In the genomic region with DNA sequence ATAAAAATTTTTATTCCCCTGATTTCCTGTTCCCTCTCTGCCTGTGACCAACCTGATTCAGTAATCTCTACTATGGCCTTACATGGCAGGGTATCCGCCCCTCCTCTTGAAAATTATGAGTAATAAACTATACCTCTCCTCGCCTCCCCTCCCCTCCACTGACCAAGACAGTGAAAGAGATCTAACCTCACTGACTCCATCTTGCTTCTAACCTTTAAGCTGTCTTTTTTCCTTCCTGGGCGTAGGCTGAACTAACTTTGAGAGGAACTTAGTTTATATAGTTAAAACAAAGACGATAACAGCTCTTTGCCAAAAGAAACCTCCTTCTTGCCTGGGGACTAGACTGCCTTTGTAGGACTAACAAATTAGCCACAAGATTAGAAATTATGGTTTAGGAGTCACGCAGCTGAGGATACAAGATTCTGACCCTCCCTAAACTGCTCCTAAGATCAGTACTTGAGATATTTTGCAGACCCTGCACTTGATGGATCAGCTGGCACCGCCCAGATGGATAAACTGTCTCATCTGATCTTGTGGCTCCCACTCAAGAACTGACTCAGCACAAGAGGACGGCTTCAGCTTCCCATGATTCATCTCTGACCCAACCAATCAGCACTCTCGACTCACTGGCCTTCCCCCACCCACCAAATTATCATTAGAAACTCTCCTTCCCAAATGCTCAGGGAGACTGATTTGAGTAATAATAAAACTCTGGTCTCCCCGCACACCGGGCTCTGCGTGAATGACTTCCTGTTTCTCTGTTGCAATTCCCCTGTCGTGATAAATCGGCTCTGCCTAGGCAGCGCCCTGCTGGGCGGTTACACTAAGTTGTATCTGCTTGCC, we compare ENCODE assay signal across 10 cellular contexts.
DNase-seq lines count a peak whose midpoint lies in the region; TF ChIP-seq lines count a peak whose summit lies in the region.
"Had no signal": no experiment of that assay in that cellular context is flagged by ENCODE, and none has a peak within 500 bp of the region (broad histone marks: within the 10 kb centered on the region; RNA-seq: fewer than 3 reads in every experiment).

No MANE protein-coding gene starts in this region.

- H3K27me3 ChIP-seq in ACC112 (ENCODE audit: insufficient read depth, low read length) (no peaks in the 10 kb centered on the region), H9 (ENCODE audit: insufficient read depth, low read length) (no peaks in the 10 kb centered on the region)

- H3K9me3 Mint-ChIP-seq in H9 = peaks cover 10 to 13% of the 10 kb centered on the region in 2 experiments
- H3K9me3 Mint-ChIP-seq: central memory CD8-positive, alpha-beta T cell had no signal

- no peak overlapping the region for H2BK15ac ChIP-seq in H9 (ENCODE audit: low read depth, low read length)

- peaks cover 20% of the 10 kb centered on the region for H3K4me1 ChIP-seq in ACC112 (ENCODE audit: control insufficient read depth, insufficient read depth, low read length, unreplicated experiment)
- peaks cover 8% of the 10 kb centered on the region; the same call in 1 of the 2 replicates for H3K4me1 ChIP-seq in H9 (ENCODE audit: insufficient read depth, low read length)

- no peak overlapping the region; the same call in 1 of the 2 replicates for H3K14ac ChIP-seq in H9 (ENCODE audit: insufficient read depth, low read length)

- peaks cover 37 to 38% of the 10 kb centered on the region in 2 experiments for H3K4me1 Mint-ChIP-seq in H9

- intact Hi-C loops in posterior vena cava (cut with DNase I) = no loop called here

- H3K4ac ChIP-seq in H9 (ENCODE audit: low read depth, low read length) = no peak overlapping the region; the same call in 1 of the 2 replicates

- DNase-seq in H9 (peak; percentile 93), inferior parietal cortex (ENCODE audit: extremely low spot score) (peak; percentile 8), posterior vena cava (ENCODE audit: low spot score) (no peak), NCI-H187 (lab: John Stamatoyannopoulos, UW) (no peak), DMS114 treated with DMSO at 0.1 percent for 48 hours (lab: John Stamatoyannopoulos, UW; ENCODE audit: unreplicated experiment) (no peak)
- DNase-seq in activated CD4-positive, CD25-positive, alpha-beta regulatory T cell treated with anti-CD3 and anti-CD28 coated beads, Interleukin-2, amount 50 U/mL, for 72 hours = peak; percentile 32
- DNase-seq in stimulated activated naive CD4-positive, alpha-beta T cell (lab: John Stamatoyannopoulos, UW) = no peak
- DNase-seq: occipital lobe had no signal

- peaks cover 10 to 12% (median 12%) of the 10 kb centered on the region in 3 experiments for H3K36me3 Mint-ChIP-seq in H9 (ENCODE audit: insufficient read depth in 1 of 3, low read depth in 3 of 3)

- no peaks in the 10 kb centered on the region for H3K36me3 ChIP-seq in ACC112 (ENCODE audit: insufficient read depth, low read length)

- H4K20me1 ChIP-seq in H9 (ENCODE audit: control insufficient read depth, insufficient read depth, insufficient read length) = no peaks in the 10 kb centered on the region

- peak overlapping the region; percentile 28 for H3K18ac ChIP-seq in H9 (ENCODE audit: insufficient read length, low read depth, low read length)

- H4K91ac ChIP-seq in H9 (ENCODE audit: insufficient read length, low read depth, low read length) = no peak overlapping the region

- peak overlapping the region; percentile 28 for H3K4me3 ChIP-seq in ACC112 (ENCODE audit: low read depth, low read length)

- peak overlapping the region; percentile 73 for H2BK120ac ChIP-seq in H9 (ENCODE audit: low read depth, low read length, poor library complexity, severe bottlenecking)

- peak overlapping the region; percentile 45 to 68 for H3K4me3 Mint-ChIP-seq in H9
- H3K4me3 Mint-ChIP-seq: central memory CD8-positive, alpha-beta T cell had no signal

- no peaks in the 10 kb centered on the region for H3K23me2 ChIP-seq in H9 (ENCODE audit: insufficient read length, low read depth, low read length, poor library complexity, severe bottlenecking)

- peak overlapping the region; percentile 58 for H2BK5ac ChIP-seq in H9 (ENCODE audit: insufficient read length, low read length)

- H2AFZ ChIP-seq in ACC112 (ENCODE audit: low read length, unreplicated experiment) (peak overlapping the region; percentile 72), H9 (ENCODE audit: low read length) (no peak overlapping the region)

- no peaks in the 10 kb centered on the region for H3K79me2 ChIP-seq in ACC112 (ENCODE audit: control insufficient read depth, insufficient read depth, low read length, unreplicated experiment)
- no peaks in the 10 kb centered on the region for H3K79me2 ChIP-seq in H9 (ENCODE audit: insufficient read depth, low read length)

- no peak overlapping the region for H3T11ph ChIP-seq in H9 (ENCODE audit: low read length)

- H2BK20ac ChIP-seq in H9 (ENCODE audit: low read depth, low read length, poor library complexity, severe bottlenecking) = no peak overlapping the region

- H3K56ac ChIP-seq in H9 (ENCODE audit: insufficient read length, low read depth, low read length) = no peak overlapping the region

- peak overlapping the region; percentile 4 for H3K4me2 ChIP-seq in H9 (ENCODE audit: insufficient read depth, insufficient read length, low read length)

- peak overlapping the region; percentile 98 to 99 (median 98) for H3K27ac Mint-ChIP-seq in H9

- H4K8ac ChIP-seq in H9 (replicated peaks; ENCODE audit: insufficient read length, low read depth, low read length) = no peak overlapping the region

- H4K5ac ChIP-seq in H9 (ENCODE audit: insufficient read length, low read depth, low read length) = peak overlapping the region; percentile 70

- H3K27me3 Mint-ChIP-seq in H9 (ENCODE audit: low read depth) = no peaks in the 10 kb centered on the region

- H3K27ac ChIP-seq in ACC112 (ENCODE audit: low read depth, low read length) (peak overlapping the region; percentile 89), H9 (ENCODE audit: insufficient read length, low read depth, low read length) (peak overlapping the region; percentile 76)

- no peak for TF ChIP-seq CTCF in H9 (conservative IDR thresholded peaks at IDR 0.05)

- no peak overlapping the region for H2AK5ac ChIP-seq in H9 (ENCODE audit: insufficient read length, low read length)

- H3K9ac ChIP-seq in H9 (ENCODE audit: extremely low read depth, insufficient read length, low read length) = peak overlapping the region; percentile 40

- no peaks in the 10 kb centered on the region for H3K79me1 ChIP-seq in H9 (ENCODE audit: insufficient read depth, low read depth, low read length, poor library complexity, severe bottlenecking)

- no peaks in the 10 kb centered on the region for H3K9me3 ChIP-seq in H9 (ENCODE audit: control insufficient read depth, low read depth, low read length)

- no peak overlapping the region for H2BK12ac ChIP-seq in H9 (ENCODE audit: insufficient read length, low read depth, low read length)

- WGBS in H9 (ENCODE audit: extremely low coverage, insufficient read length, low lambda C conversion rate) = no CpG with 5 or more reads among the region's 15 CpGs

- H3K23ac ChIP-seq in H9 (ENCODE audit: insufficient read length, low read depth, low read length) = no peak overlapping the region

Comparison
In these comparisons a context has a peak if more than half of its experiments do, and no peak if none do; other contexts are left out.
1. DNase-seq: peak in H9 (single experiment), activated CD4-positive, CD25-positive, alpha-beta regulatory T cell treated with anti-CD3 and anti-CD28 coated beads, Interleukin-2, amount 50 U/mL, for 72 hours (single experiment) and inferior parietal cortex (single experiment); none in posterior vena cava (single experiment), NCI-H187 (0 of 2), DMS114 treated with DMSO at 0.1 percent for 48 hours (single experiment) and stimulated activated naive CD4-positive, alpha-beta T cell (0 of 6).